16 cellular contexts compared by ENCODE assay signal in genomic region chrX:12868747-12869146, GRCh38.
DNase-seq lines count a peak whose midpoint lies in the region; ATAC-seq and TF ChIP-seq lines count a peak whose summit lies in the region.
"Had no signal": no experiment of that assay in that cellular context is flagged by ENCODE, and none has a peak within 500 bp of the region (broad histone marks: within the 10 kb centered on the region; RNA-seq: fewer than 3 reads in every experiment).

No MANE protein-coding gene starts in this region.

- CTCF ChIA-PET in RWPE1 (lab: Yijun Ruan, JAX): no interaction called here

- no peaks in the 10 kb centered on the region for H3K27me3 ChIP-seq in GM06990 (replicated peaks; ENCODE audit: control insufficient read depth, insufficient read depth, low read length)
- H3K27me3 ChIP-seq: vagina had no signal

- H3K36me3 ChIP-seq in GM06990 (ENCODE audit: control insufficient read depth, insufficient read depth, low read length): peaks cover 2% of the 10 kb centered on the region
- H3K36me3 ChIP-seq: vagina had no signal

- POLR2A ChIA-PET in RWPE1 (lab: Yijun Ruan, JAX; ENCODE audit: low non-redundant PET): no interaction called here

- H3K4me3 ChIP-seq in GM06990 (replicated peaks; ENCODE audit: low read depth, low read length): peak overlapping the region; percentile 62
- H3K4me3 ChIP-seq: vagina had no signal

- TF ChIP-seq CTCF in GM06990 (IDR thresholded peaks at IDR 0.05; ENCODE audit: insufficient read depth, low read length, poor library complexity, severe bottlenecking) (no peak), RWPE1 (conservative IDR thresholded peaks at IDR 0.05; ENCODE audit: low read depth) (no peak)

- ATAC-seq in GM19452 (IDR thresholded peaks at IDR 0.05; ENCODE audit: unreplicated experiment) (peak; percentile 50), HG02884 (IDR thresholded peaks at IDR 0.05; ENCODE audit: unreplicated experiment) (peak; percentile 63), HG03571 (IDR thresholded peaks at IDR 0.05; ENCODE audit: unreplicated experiment) (peak; percentile 72)
- ATAC-seq: esophagus mucosa had no signal

- no peak for DNase-seq in GM06990 (ENCODE audit: extremely low read depth, insufficient read length)
- no peak for DNase-seq in HuH-7.5 (ENCODE audit: low spot score)
- no peak for DNase-seq in cerebellar nuclear complex (lab: John Stamatoyannopoulos, UW)
- no peak for DNase-seq in RWPE1 (ENCODE audit: low spot score)
- no peak for DNase-seq in NCI-H2107 (lab: John Stamatoyannopoulos, UW)
- DNase-seq: activated CD4-positive, alpha-beta memory T cell treated with anti-CD3 and anti-CD28 coated beads, Interleukin-2, amount 10 ng/mL, durations not matched to agents 7 days and 5 days; activated naive CD4-positive, alpha-beta T cell treated with anti-CD3 and anti-CD28 coated beads for 36 hours; central memory CD4-positive, alpha-beta T cell; DMS153; NCI-H2029; stimulated activated CD4-positive, alpha-beta T cell treated with anti-CD3 and anti-CD28 coated beads, Interleukin-12 subunit alpha, Interleukin-12 subunit beta, amount 100 ng/mL, for 4 hours had no signal

- H3K27ac ChIP-seq in RWPE1: no peak overlapping the region
- H3K27ac ChIP-seq: vagina had no signal
